1 cellular context compared by ENCODE assay signal in the genomic region with DNA sequence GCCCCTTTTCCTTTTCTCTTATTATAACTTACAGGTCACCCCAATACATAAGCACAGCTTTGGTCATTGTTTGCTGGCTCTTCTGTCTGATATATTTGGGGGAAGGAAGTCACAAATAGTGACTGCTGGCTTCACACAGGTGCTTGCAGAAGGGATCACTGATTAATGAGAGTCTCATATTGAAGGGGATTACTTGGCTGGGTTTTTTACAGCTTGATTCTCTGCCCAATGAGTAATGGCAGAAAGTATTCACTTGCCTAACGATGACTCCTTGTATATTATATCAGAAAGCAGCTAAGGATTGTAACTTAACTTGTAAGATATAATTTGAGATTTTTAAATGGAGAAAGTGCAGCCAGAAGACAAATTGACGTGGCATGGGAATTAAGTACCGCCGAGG.
TF ChIP-seq lines count a peak whose summit lies in the region.

No MANE protein-coding gene starts in this region.

TF ChIP-seq in SK-N-SH, 30 proteins besides CTCF, POLR2A, EP300 and RAD21 (continued from another document):
- TF ChIP-seq, protein P1, sequence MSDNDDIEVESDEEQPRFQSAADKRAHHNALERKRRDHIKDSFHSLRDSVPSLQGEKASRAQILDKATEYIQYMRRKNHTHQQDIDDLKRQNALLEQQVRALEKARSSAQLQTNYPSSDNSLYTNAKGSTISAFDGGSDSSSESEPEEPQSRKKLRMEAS (IDR thresholded peaks at IDR 0.05; ENCODE audit: low read depth) = 0 out of 2 replicates have a peak, but pooled peaks have one; percentile 29
TF ChIP-seq in SK-N-SH: peak in this region for 8.
